Comparison of ENCODE assay signal across 9 cellular contexts in genomic region chr17:30808785-30809286, GRCh38. TPM values are rescaled to one million over a fixed set of nuclear protein-coding genes. Genes with fewer than 3 reads are reported as not detected.
DNase-seq lines count a peak whose midpoint lies in the region; ATAC-seq and TF ChIP-seq lines count a peak whose summit lies in the region.
"Had no signal": no experiment of that assay in that cellular context is flagged by ENCODE, and none has a peak within 500 bp of the region (broad histone marks: within the 10 kb centered on the region; RNA-seq: fewer than 3 reads in every experiment).

No MANE protein-coding gene starts in this region.

- H3K4me1 ChIP-seq in Peyer's patch (peaks cover 0 to 22% (median 9%) of the 10 kb centered on the region in 4 donors), esophagus muscularis mucosa (peaks cover 0 to 14% (median 9%) of the 10 kb centered on the region in 4 donors), gastrocnemius medialis (peaks cover 2 to 6% of the 10 kb centered on the region in 2 donors)

- no peaks in the 10 kb centered on the region for H3K27me3 ChIP-seq in Peyer's patch
- H3K27me3 ChIP-seq in esophagus muscularis mucosa = no peaks in the 10 kb centered on the region
- H3K27me3 ChIP-seq in gastrocnemius medialis = no peaks in the 10 kb centered on the region

- intact Hi-C loops in esophagus muscularis mucosa (cut with DNase I) (no loop called here), gastrocnemius medialis (cut with DNase I; ENCODE audit: low total_unique reads) (no loop called here)

- TF ChIP-seq POLR2A in Peyer's patch (IDR thresholded peaks at IDR 0.05) (no peak), esophagus muscularis mucosa (IDR thresholded peaks at IDR 0.05; ENCODE audit: low read depth) (no peak), gastrocnemius medialis (IDR thresholded peaks at IDR 0.05) (no peak)

- in situ Hi-C loops in gastrocnemius medialis (cut with MboI; ENCODE audit: low sequenced_read_pairs in 4 of 4) = no loop called here

- ATAC-seq in GM18519 (IDR thresholded peaks at IDR 0.05; ENCODE audit: low FRiP score, unreplicated experiment) (peak; percentile 76), HG02642 (IDR thresholded peaks at IDR 0.05; ENCODE audit: poor library complexity, unreplicated experiment) (peak; percentile 76), GM21529 (IDR thresholded peaks at IDR 0.05; ENCODE audit: unreplicated experiment) (no peak), gastrocnemius medialis (no peak)
- ATAC-seq: K562 had no signal

- H3K9me3 ChIP-seq in Peyer's patch = no peaks in the 10 kb centered on the region
- H3K9me3 ChIP-seq in esophagus muscularis mucosa = no peaks in the 10 kb centered on the region
- H3K9me3 ChIP-seq in gastrocnemius medialis = no peaks in the 10 kb centered on the region

- no peak for TF ChIP-seq EP300 in esophagus muscularis mucosa (IDR thresholded peaks at IDR 0.05)

- H3K36me3 ChIP-seq in Peyer's patch (peaks cover 0 to 2% (median 0%) of the 10 kb centered on the region in 3 donors), esophagus muscularis mucosa (peaks cover 1 to 17% (median 2%) of the 10 kb centered on the region in 4 donors), gastrocnemius medialis (peaks cover 0 to under 1% of the 10 kb centered on the region in 2 donors)

- 69% methylated on average over 9 of the region's 9 CpGs for WGBS in esophagus muscularis mucosa

- TF ChIP-seq CTCF in Peyer's patch (IDR thresholded peaks at IDR 0.05) (no peak), esophagus muscularis mucosa (IDR thresholded peaks at IDR 0.05) (no peak), gastrocnemius medialis (IDR thresholded peaks at IDR 0.05 in 4 of 5, conservative IDR thresholded peaks at IDR 0.05 in 1 of 5) (no peak)

- H3K27ac ChIP-seq in Peyer's patch (peak overlapping the region; percentile 32 to 84 (median 79)), esophagus muscularis mucosa (replicated peaks in 1 of 4) (peak overlapping the region in 1 of 4 donors; percentile 11), gastrocnemius medialis (no peak overlapping the region)

- H3K4me3 ChIP-seq in Peyer's patch (peak overlapping the region in 1 of 4 donors; percentile 18), esophagus muscularis mucosa (no peak overlapping the region), gastrocnemius medialis (no peak overlapping the region)
- H3K4me3 ChIP-seq: K562 had no signal

- DNase-seq in Peyer's patch (no peak), iris pigment epithelial cell (ENCODE audit: low read depth) (peak; percentile 45), esophagus muscularis mucosa (ENCODE audit: extremely low spot score) (no peak), NCI-H345 treated with DMSO at 0.1 percent for 48 hours (lab: John Stamatoyannopoulos, UW; ENCODE audit: unreplicated experiment) (no peak), gastrocnemius medialis (no peak)

RNA-seq across cellular contexts. Expression of gene CRLF3, which starts 15.7 kb away (rescaled TPM):
- total RNA-seq in Peyer's patch = 10 to 100 TPM in 3 of 4 donors, 1 to 10 TPM in 1; 7.9 to 45.4 (median 19.7) TPM
- 10 to 100 TPM in 2 of 4 donors, 1 to 10 TPM in 2; 8.2 to 11.6 (median 9.9) TPM for total RNA-seq in esophagus muscularis mucosa
- 1 to 10 TPM; 3.5 to 6.4 (median 5.0) TPM for total RNA-seq in gastrocnemius medialis

RNA-seq across cellular contexts. Expression of gene ATAD5, which starts 22.9 kb away (rescaled TPM):
- total RNA-seq in Peyer's patch = 10 to 100 TPM in 1 of 4 donors, 1 to 10 TPM in 3; 2.3 to 14.0 (median 2.6) TPM
- total RNA-seq in esophagus muscularis mucosa = 1 to 10 TPM in 1 of 4 donors, under 1 TPM in 3; 0.33 to 1.7 (median 0.52) TPM
- total RNA-seq in gastrocnemius medialis = under 1 TPM; 0.10 to 0.39 (median 0.20) TPM

Comparison
In these comparisons a context has a peak if more than half of its experiments do, and no peak if none do; other contexts are left out.
1. ATAC-seq: peak in GM18519 (single experiment) and HG02642 (single experiment); none in GM21529 (single experiment) and gastrocnemius medialis (0 of 2).
2. H3K27ac ChIP-seq: peak in Peyer's patch (4 of 4); none in gastrocnemius medialis (0 of 4).